28 cellular contexts compared by ENCODE assay signal in the genomic region with DNA sequence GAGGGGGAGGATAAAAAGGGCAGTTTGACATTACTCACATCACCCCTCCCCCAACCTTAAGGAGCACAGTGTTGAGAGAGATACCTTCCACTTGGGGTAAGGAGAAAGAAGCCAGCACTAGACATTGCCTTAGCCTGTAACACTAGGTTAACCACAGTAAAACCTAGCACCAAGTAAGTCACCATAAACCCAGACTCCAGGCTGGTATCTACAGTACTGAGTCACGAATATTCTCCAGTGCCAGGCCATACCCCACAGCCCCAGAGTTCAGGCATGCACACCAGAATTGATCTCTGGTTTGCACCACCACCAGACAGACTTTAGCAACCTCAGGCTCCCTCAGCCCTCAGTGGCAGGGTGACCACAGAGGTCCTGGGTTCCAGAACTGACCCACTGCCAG.
"Had no signal": no experiment of that assay in that cellular context is flagged by ENCODE, and none has a peak within 500 bp of the region (broad histone marks: within the 10 kb centered on the region; RNA-seq: fewer than 3 reads in every experiment).

No MANE protein-coding gene starts in this region.

- H3K79me2 ChIP-seq: hepatocyte had no signal

- FAIRE-seq: endothelial cell of umbilical vein, frontal cortex had no signal

- H3K9me3 ChIP-seq: colonic mucosa, esophagus muscularis mucosa, esophagus squamous epithelium, gastrocnemius medialis, gastroesophageal sphincter had no signal

- ATAC-seq: effector memory CD8-positive, alpha-beta T cell; esophagus mucosa; foreskin keratinocyte; gastrocnemius medialis; gastroesophageal sphincter; heart left ventricle; heart right ventricle had no signal

- H3K27me3 ChIP-seq: colonic mucosa, esophagus muscularis mucosa, esophagus squamous epithelium, foreskin keratinocyte, gastrocnemius medialis, gastroesophageal sphincter, heart left ventricle, heart right ventricle, hepatocyte had no signal

- H3K36me3 ChIP-seq: colonic mucosa, esophagus muscularis mucosa, esophagus squamous epithelium, gastrocnemius medialis, gastroesophageal sphincter, heart left ventricle, heart right ventricle had no signal

- DNase-seq: colonic mucosa; cortex of kidney; dermis blood vessel endothelial cell; dorsolateral prefrontal cortex; effector CD4-positive, alpha-beta T cell; effector CD8-positive, alpha-beta T cell; effector memory CD4-positive, alpha-beta T cell; effector memory CD8-positive, alpha-beta T cell; endodermal cell; erythroblast; esophagus squamous epithelium; foreskin fibroblast; foreskin keratinocyte; foreskin melanocyte; gastrocnemius medialis; glutamatergic neuron; head of caudate nucleus; heart left ventricle; heart right ventricle had no signal

- H3K27me3 Mint-ChIP-seq: dendritic cell treated with granulocyte-macrophage colony-stimulating factor and Interleukin-4, amounts not matched to agents 40 ng/mL and 50 ng/mL, for 4 days; effector memory CD8-positive, alpha-beta T cell had no signal

- H3K4me1 Mint-ChIP-seq: endodermal cell had no signal

- H3K27ac Mint-ChIP-seq: dendritic cell treated with granulocyte-macrophage colony-stimulating factor and Interleukin-4, amounts not matched to agents 40 ng/mL and 50 ng/mL, for 4 days; effector memory CD8-positive, alpha-beta T cell; endodermal cell had no signal

- H3K4me1 ChIP-seq: colonic mucosa, esophagus muscularis mucosa, esophagus squamous epithelium, foreskin keratinocyte, gastrocnemius medialis, gastroesophageal sphincter, heart left ventricle, heart right ventricle had no signal

- H3K9me3 Mint-ChIP-seq: dendritic cell treated with granulocyte-macrophage colony-stimulating factor and Interleukin-4, amounts not matched to agents 40 ng/mL and 50 ng/mL, for 4 days; effector memory CD8-positive, alpha-beta T cell had no signal

- H3K4me3 ChIP-seq: colonic mucosa, coronary artery, dorsolateral prefrontal cortex, esophagus muscularis mucosa, esophagus squamous epithelium, gastrocnemius medialis, gastroesophageal sphincter, heart left ventricle, heart right ventricle, hepatocyte had no signal

- H2AFZ ChIP-seq: hepatocyte had no signal

- H3K4me3 Mint-ChIP-seq: dendritic cell treated with granulocyte-macrophage colony-stimulating factor and Interleukin-4, amounts not matched to agents 40 ng/mL and 50 ng/mL, for 4 days; effector memory CD8-positive, alpha-beta T cell; endodermal cell had no signal

- H3K27ac ChIP-seq: colonic mucosa, coronary artery, dorsolateral prefrontal cortex, epithelial cell of prostate, esophagus muscularis mucosa, esophagus squamous epithelium, foreskin keratinocyte, gastrocnemius medialis, gastroesophageal sphincter, heart left ventricle, heart right ventricle, hepatocyte had no signal

- H3K4me2 ChIP-seq: hepatocyte had no signal
